17 cellular contexts compared by ENCODE assay signal in the genomic region with DNA sequence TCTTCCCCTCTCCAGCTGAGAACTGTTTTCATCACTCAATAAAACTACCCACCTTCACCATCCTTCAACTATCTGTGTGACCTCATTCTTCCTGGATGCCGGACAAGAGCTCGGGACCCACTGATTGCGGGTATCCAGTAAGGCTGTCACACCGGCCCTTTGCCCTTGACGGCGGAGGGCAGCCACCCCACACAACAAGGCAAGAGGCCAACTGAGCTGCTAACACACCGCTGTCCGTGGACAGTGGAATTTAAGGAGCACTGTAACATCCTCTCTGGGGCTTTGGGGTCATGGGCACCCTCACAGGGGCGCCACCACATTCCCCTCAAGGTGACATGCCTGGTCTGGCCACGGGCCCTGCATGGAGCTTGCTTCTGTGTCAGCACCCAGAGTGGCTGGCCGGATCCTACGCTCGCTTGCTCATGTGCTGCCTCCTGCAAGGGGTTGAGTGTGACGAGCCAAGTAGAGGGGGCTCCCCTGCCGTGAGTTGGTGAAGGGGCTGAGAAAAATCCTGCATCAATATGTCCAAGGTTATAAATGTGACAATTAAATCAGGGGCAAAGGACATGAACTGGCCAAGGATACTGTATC.
"Had no signal": no experiment of that assay in that cellular context is flagged by ENCODE, and none has a peak within 500 bp of the region (broad histone marks: within the 10 kb centered on the region; RNA-seq: fewer than 3 reads in every experiment).

No MANE protein-coding gene starts in this region.

- H3K36me3 Mint-ChIP-seq: naive thymus-derived CD4-positive, alpha-beta T cell; stimulated activated effector memory CD8-positive, alpha-beta T cell treated with anti-CD3 and anti-CD28 coated beads, Interleukin-12 subunit alpha, Interleukin-12 subunit beta, amount 100 ng/mL, for 72 hours had no signal

- H3K27ac ChIP-seq: colonic mucosa, esophagus squamous epithelium, tibial artery, upper lobe of left lung, uterus had no signal

- H3K9me3 Mint-ChIP-seq: nephron progenitor cell; stimulated activated effector memory CD8-positive, alpha-beta T cell treated with anti-CD3 and anti-CD28 coated beads, Interleukin-12 subunit alpha, Interleukin-12 subunit beta, amount 100 ng/mL, for 72 hours; stimulated activated naive CD8-positive, alpha-beta T cell treated with anti-CD3 and anti-CD28 coated beads, Interleukin-15, Interleukin-2, amounts not matched to agents 100 ng/mL and 50 ng/mL, for 24 hours had no signal

- DNase-seq: colonic mucosa; dermis blood vessel endothelial cell; esophagus squamous epithelium; foreskin fibroblast; hippocampal formation; islet precursor cell; naive thymus-derived CD4-positive, alpha-beta T cell; nephron progenitor cell; posterior cingulate gyrus; stimulated activated CD4-positive, alpha-beta T cell treated with anti-CD3 and anti-CD28 coated beads, Interleukin-2, amount 100 ng/mL, for 48 hours; stimulated activated CD8-positive, alpha-beta memory T cell treated with anti-CD3 and anti-CD28 coated beads, Interleukin-4, amount 100 ng/mL, for 48 hours; tibial artery; uterus had no signal

- H3K36me3 ChIP-seq: colonic mucosa, esophagus squamous epithelium, tibial artery, upper lobe of left lung, uterus had no signal

- H3K4me3 ChIP-seq: colonic mucosa, esophagus squamous epithelium, smooth muscle cell, tibial artery, upper lobe of left lung, uterus had no signal

- H3K9me3 ChIP-seq: colonic mucosa, esophagus squamous epithelium, tibial artery, upper lobe of left lung, uterus had no signal

- H3K27ac Mint-ChIP-seq: naive thymus-derived CD4-positive, alpha-beta T cell; nephron progenitor cell; stimulated activated effector memory CD8-positive, alpha-beta T cell treated with anti-CD3 and anti-CD28 coated beads, Interleukin-12 subunit alpha, Interleukin-12 subunit beta, amount 100 ng/mL, for 72 hours; stimulated activated naive CD8-positive, alpha-beta T cell treated with anti-CD3 and anti-CD28 coated beads, Interleukin-15, Interleukin-2, amounts not matched to agents 100 ng/mL and 50 ng/mL, for 24 hours had no signal

- H3K4me1 ChIP-seq: colonic mucosa, esophagus squamous epithelium, upper lobe of left lung, uterus had no signal

- ATAC-seq: naive thymus-derived CD4-positive, alpha-beta T cell; stimulated activated effector memory CD8-positive, alpha-beta T cell treated with anti-CD3 and anti-CD28 coated beads, Interleukin-12 subunit alpha, Interleukin-12 subunit beta, amount 100 ng/mL, for 72 hours had no signal

- H3K27me3 ChIP-seq: colonic mucosa, esophagus squamous epithelium, tibial artery, upper lobe of left lung, uterus had no signal

- H3K4me3 Mint-ChIP-seq: naive thymus-derived CD4-positive, alpha-beta T cell; nephron progenitor cell; stimulated activated effector memory CD8-positive, alpha-beta T cell treated with anti-CD3 and anti-CD28 coated beads, Interleukin-12 subunit alpha, Interleukin-12 subunit beta, amount 100 ng/mL, for 72 hours; stimulated activated naive CD8-positive, alpha-beta T cell treated with anti-CD3 and anti-CD28 coated beads, Interleukin-15, Interleukin-2, amounts not matched to agents 100 ng/mL and 50 ng/mL, for 24 hours had no signal

- H3K4me1 Mint-ChIP-seq: naive thymus-derived CD4-positive, alpha-beta T cell; stimulated activated effector memory CD8-positive, alpha-beta T cell treated with anti-CD3 and anti-CD28 coated beads, Interleukin-12 subunit alpha, Interleukin-12 subunit beta, amount 100 ng/mL, for 72 hours had no signal

- H3K4me2 ChIP-seq: smooth muscle cell had no signal
